Comparison of ENCODE assay signal across 34 cellular contexts in genomic region chr5:74028976-74029375, GRCh38.
"Had no signal": no experiment of that assay in that cellular context is flagged by ENCODE, and none has a peak within 500 bp of the region (broad histone marks: within the 10 kb centered on the region; RNA-seq: fewer than 3 reads in every experiment).

No MANE protein-coding gene starts in this region.

- H3K9ac ChIP-seq: neural progenitor cell, parathyroid adenoma had no signal

- DNase-seq: activated CD4-positive, alpha-beta memory T cell treated with anti-CD3 and anti-CD28 coated beads, Interleukin-2, amount 10 ng/mL, durations not matched to agents 7 days and 5 days; activated CD4-positive, alpha-beta T cell treated with anti-CD3 and anti-CD28 coated beads for 1 hour; activated CD4-positive, alpha-beta T cell treated with anti-CD3 and anti-CD28 coated beads, Interleukin-2, amount 10 ng/mL, durations not matched to agents 7 days and 5 days; activated CD8-positive, alpha-beta memory T cell treated with anti-CD3 and anti-CD28 coated beads, Interleukin-2, amount 50 U/mL, for 48 hours; activated gamma-delta T cell; activated naive CD4-positive, alpha-beta T cell treated with anti-CD3 and anti-CD28 coated beads, Interleukin-2, amount 10 ng/mL, durations not matched to agents 7 days and 5 days; activated naive CD8-positive, alpha-beta T cell treated with anti-CD3 and anti-CD28 coated beads, Interleukin-2, amount 10 ng/mL, durations not matched to agents 7 days and 5 days; activated T-cell treated with anti-CD3 and anti-CD28 coated beads, Interleukin-2, amount 50 U/mL, for 24 hours; amniotic stem cell; dermis blood vessel endothelial cell; effector CD8-positive, alpha-beta T cell; left cardiac atrium; naive thymus-derived CD8-positive, alpha-beta T cell; occipital lobe; psoas muscle; sigmoid colon; small intestine; stimulated activated CD4-positive, alpha-beta T cell treated with anti-CD3 and anti-CD28 coated beads, Interleukin-1b, Interleukin-23, amount 100 ng/mL, for 48 hours; stimulated activated CD4-positive, alpha-beta T cell treated with anti-CD3 and anti-CD28 coated beads, Interleukin-4, amount 100 ng/mL, for 4 hours; stimulated activated CD8-positive, alpha-beta memory T cell treated with anti-CD3 and anti-CD28 coated beads, Interleukin-4, amount 100 ng/mL, for 48 hours; stimulated activated naive CD8-positive, alpha-beta T cell treated with anti-CD3 and anti-CD28 coated beads, Interleukin-15, amount 100 ng/mL, for 72 hours; T-helper 17 cell; T1000; tibial artery; upper lobe of right lung had no signal

- H3K36me3 Mint-ChIP-seq: activated naive CD4-positive, alpha-beta T cell treated with anti-CD3 and anti-CD28 coated beads, Interleukin-2, amount 10 ng/mL, durations not matched to agents 7 days and 5 days; activated naive CD8-positive, alpha-beta T cell treated with anti-CD3 and anti-CD28 coated beads, Interleukin-2, amount 10 ng/mL, durations not matched to agents 7 days and 5 days; naive thymus-derived CD8-positive, alpha-beta T cell; neural progenitor cell; stimulated activated memory B cell treated with anti-CD40 and anti-IgM and Interleukin-4, amounts not matched to agents 10 μg/mL and 1 μg/mL and 100 μg/mL, for 72 hours; WTC11 had no signal

- H2AFZ ChIP-seq: hepatocyte, neural progenitor cell, parathyroid adenoma had no signal

- H3K4me3 Mint-ChIP-seq: activated CD4-positive, alpha-beta memory T cell treated with anti-CD3 and anti-CD28 coated beads, Interleukin-2, amount 10 ng/mL, durations not matched to agents 7 days and 5 days; activated CD4-positive, alpha-beta T cell treated with anti-CD3 and anti-CD28 coated beads, Interleukin-2, amount 10 ng/mL, durations not matched to agents 7 days and 5 days; activated naive CD4-positive, alpha-beta T cell treated with anti-CD3 and anti-CD28 coated beads, Interleukin-2, amount 10 ng/mL, durations not matched to agents 7 days and 5 days; activated naive CD8-positive, alpha-beta T cell treated with anti-CD3 and anti-CD28 coated beads, Interleukin-2, amount 10 ng/mL, durations not matched to agents 7 days and 5 days; activated T-cell treated with anti-CD3 and anti-CD28 coated beads, Interleukin-2, amount 50 U/mL, for 24 hours; central memory CD8-positive, alpha-beta T cell; naive thymus-derived CD8-positive, alpha-beta T cell; neural progenitor cell; stimulated activated memory B cell treated with anti-CD40 and anti-IgM and Interleukin-4, amounts not matched to agents 10 μg/mL and 1 μg/mL and 100 μg/mL, for 72 hours; stimulated activated naive CD8-positive, alpha-beta T cell treated with anti-CD3 and anti-CD28 coated beads, Interleukin-15, amount 100 ng/mL, for 72 hours; T-helper 17 cell; WTC11 had no signal

- ATAC-seq: gastroesophageal sphincter; left cardiac atrium; naive thymus-derived CD8-positive, alpha-beta T cell; psoas muscle; stimulated activated memory B cell treated with anti-CD40 and anti-IgM and Interleukin-4, amounts not matched to agents 10 μg/mL and 1 μg/mL and 100 μg/mL, for 72 hours; stimulated activated naive CD8-positive, alpha-beta T cell treated with anti-CD3 and anti-CD28 coated beads, Interleukin-15, amount 100 ng/mL, for 72 hours; T-helper 17 cell; upper lobe of right lung; WTC11 had no signal

- H3K4me3 ChIP-seq: gastroesophageal sphincter, hepatocyte, neural progenitor cell, psoas muscle, sigmoid colon, tibial artery, upper lobe of right lung had no signal

- H3K9me3 ChIP-seq: gastroesophageal sphincter, psoas muscle, sigmoid colon, tibial artery, upper lobe of right lung had no signal

- H3K27me3 Mint-ChIP-seq: activated naive CD4-positive, alpha-beta T cell treated with anti-CD3 and anti-CD28 coated beads, Interleukin-2, amount 10 ng/mL, durations not matched to agents 7 days and 5 days had no signal

- H3K27ac Mint-ChIP-seq: activated CD4-positive, alpha-beta memory T cell treated with anti-CD3 and anti-CD28 coated beads, Interleukin-2, amount 10 ng/mL, durations not matched to agents 7 days and 5 days; activated CD4-positive, alpha-beta T cell treated with anti-CD3 and anti-CD28 coated beads, Interleukin-2, amount 10 ng/mL, durations not matched to agents 7 days and 5 days; activated naive CD4-positive, alpha-beta T cell treated with anti-CD3 and anti-CD28 coated beads, Interleukin-2, amount 10 ng/mL, durations not matched to agents 7 days and 5 days; activated naive CD8-positive, alpha-beta T cell treated with anti-CD3 and anti-CD28 coated beads, Interleukin-2, amount 10 ng/mL, durations not matched to agents 7 days and 5 days; activated T-cell treated with anti-CD3 and anti-CD28 coated beads, Interleukin-2, amount 50 U/mL, for 24 hours; naive thymus-derived CD8-positive, alpha-beta T cell; neural progenitor cell; stimulated activated memory B cell treated with anti-CD40 and anti-IgM and Interleukin-4, amounts not matched to agents 10 μg/mL and 1 μg/mL and 100 μg/mL, for 72 hours; stimulated activated naive CD8-positive, alpha-beta T cell treated with anti-CD3 and anti-CD28 coated beads, Interleukin-15, amount 100 ng/mL, for 72 hours; T-helper 17 cell; WTC11 had no signal

- H3K36me3 ChIP-seq: gastroesophageal sphincter, neural progenitor cell, sigmoid colon, tibial artery, upper lobe of right lung had no signal

- H3K4me1 ChIP-seq: gastroesophageal sphincter, parathyroid adenoma, psoas muscle, sigmoid colon, tibial artery, upper lobe of right lung had no signal

- FAIRE-seq: colon, endometrium, small intestine had no signal

- H3K9me3 Mint-ChIP-seq: activated CD4-positive, alpha-beta memory T cell treated with anti-CD3 and anti-CD28 coated beads, Interleukin-2, amount 10 ng/mL, durations not matched to agents 7 days and 5 days; activated CD4-positive, alpha-beta T cell treated with anti-CD3 and anti-CD28 coated beads, Interleukin-2, amount 10 ng/mL, durations not matched to agents 7 days and 5 days; activated naive CD4-positive, alpha-beta T cell treated with anti-CD3 and anti-CD28 coated beads, Interleukin-2, amount 10 ng/mL, durations not matched to agents 7 days and 5 days; activated naive CD8-positive, alpha-beta T cell treated with anti-CD3 and anti-CD28 coated beads, Interleukin-2, amount 10 ng/mL, durations not matched to agents 7 days and 5 days; activated T-cell treated with anti-CD3 and anti-CD28 coated beads, Interleukin-2, amount 50 U/mL, for 24 hours; central memory CD8-positive, alpha-beta T cell; naive thymus-derived CD8-positive, alpha-beta T cell; neural progenitor cell; stimulated activated memory B cell treated with anti-CD40 and anti-IgM and Interleukin-4, amounts not matched to agents 10 μg/mL and 1 μg/mL and 100 μg/mL, for 72 hours; stimulated activated naive CD8-positive, alpha-beta T cell treated with anti-CD3 and anti-CD28 coated beads, Interleukin-15, amount 100 ng/mL, for 72 hours; WTC11 had no signal

- H3K4me1 Mint-ChIP-seq: activated CD4-positive, alpha-beta memory T cell treated with anti-CD3 and anti-CD28 coated beads, Interleukin-2, amount 10 ng/mL, durations not matched to agents 7 days and 5 days; activated CD4-positive, alpha-beta T cell treated with anti-CD3 and anti-CD28 coated beads, Interleukin-2, amount 10 ng/mL, durations not matched to agents 7 days and 5 days; activated naive CD4-positive, alpha-beta T cell treated with anti-CD3 and anti-CD28 coated beads, Interleukin-2, amount 10 ng/mL, durations not matched to agents 7 days and 5 days; activated naive CD8-positive, alpha-beta T cell treated with anti-CD3 and anti-CD28 coated beads, Interleukin-2, amount 10 ng/mL, durations not matched to agents 7 days and 5 days; central memory CD8-positive, alpha-beta T cell; stimulated activated memory B cell treated with anti-CD40 and anti-IgM and Interleukin-4, amounts not matched to agents 10 μg/mL and 1 μg/mL and 100 μg/mL, for 72 hours; stimulated activated naive CD8-positive, alpha-beta T cell treated with anti-CD3 and anti-CD28 coated beads, Interleukin-15, amount 100 ng/mL, for 72 hours; T-helper 17 cell had no signal

- H3K79me2 ChIP-seq: hepatocyte, parathyroid adenoma had no signal

- H3K27me3 ChIP-seq: hepatocyte, neural progenitor cell, tibial artery, upper lobe of right lung had no signal

- H3K27ac ChIP-seq: gastroesophageal sphincter, hepatocyte, neural progenitor cell, parathyroid adenoma, psoas muscle, sigmoid colon, tibial artery, upper lobe of right lung had no signal

- H3K4me2 ChIP-seq: hepatocyte, neural progenitor cell had no signal
